ENCODE assay signal across 1 cellular context in the genomic region with DNA sequence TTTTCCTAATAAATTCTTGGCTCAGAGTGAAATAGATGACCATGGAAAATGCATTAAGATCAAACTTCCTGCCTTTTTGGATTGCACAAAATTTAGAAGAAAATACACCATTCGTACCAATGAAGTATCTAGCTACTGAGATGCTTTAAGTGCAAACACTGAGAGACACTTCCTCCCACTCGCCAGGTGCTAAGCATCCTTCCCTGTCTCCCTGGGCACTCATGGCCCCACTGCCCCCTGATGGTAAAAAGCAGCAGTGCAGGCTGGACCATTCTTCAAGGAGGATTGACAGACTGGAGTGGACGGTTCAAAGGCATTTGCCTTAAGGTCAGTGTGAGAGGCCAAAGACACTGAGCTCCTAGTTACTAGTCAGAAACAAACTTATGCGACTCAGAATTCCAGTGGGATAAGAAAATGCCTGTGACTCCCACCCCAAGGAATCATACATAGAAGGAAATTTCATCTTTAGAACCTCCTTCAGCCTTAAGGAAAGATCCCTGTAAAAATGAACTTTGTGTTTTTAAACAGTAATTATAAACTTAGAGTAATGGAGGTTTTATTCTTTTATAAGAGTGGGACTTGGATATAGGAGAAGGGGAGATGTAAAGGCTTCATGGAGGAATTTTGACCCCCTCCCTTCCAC.
TF ChIP-seq lines count a peak whose summit lies in the region.

No MANE protein-coding gene starts in this region.

TF ChIP-seq in GM12878, 131 proteins besides CTCF, POLR2A, EP300 and RAD21 (continued from another document):
- TF ChIP-seq TCF3 (IDR thresholded peaks at IDR 0.05; ENCODE audit: borderline replicate concordance, insufficient read depth, low read depth, low read length) (peak; percentile 68; the same call in 1 of the 2 replicates), RELA (IDR thresholded peaks at IDR 0.05; ENCODE audit: borderline replicate concordance, partially characterized antibody) (no peak), RCOR1 (conservative IDR thresholded peaks at IDR 0.05; ENCODE audit: low read depth, low read length) (peak; percentile 77; the same call in 1 of the 2 replicates), TCF12 (IDR thresholded peaks at IDR 0.05; ENCODE audit: low read depth, low read length) (peak; percentile 79), SMC3 (IDR thresholded peaks at IDR 0.05; ENCODE audit: borderline replicate concordance, low read length) (peak; percentile 76), SIN3A (IDR thresholded peaks at IDR 0.05; ENCODE audit: low read depth, low read length) (no peak), POU2F2 (IDR thresholded peaks at IDR 0.05; ENCODE audit: borderline replicate concordance, low read depth, low read length) (no peak), ZSCAN29 (IDR thresholded peaks at IDR 0.05) (no peak), EED (IDR thresholded peaks at IDR 0.05; ENCODE audit: low read depth) (no peak)
- TF ChIP-seq, protein P1, sequence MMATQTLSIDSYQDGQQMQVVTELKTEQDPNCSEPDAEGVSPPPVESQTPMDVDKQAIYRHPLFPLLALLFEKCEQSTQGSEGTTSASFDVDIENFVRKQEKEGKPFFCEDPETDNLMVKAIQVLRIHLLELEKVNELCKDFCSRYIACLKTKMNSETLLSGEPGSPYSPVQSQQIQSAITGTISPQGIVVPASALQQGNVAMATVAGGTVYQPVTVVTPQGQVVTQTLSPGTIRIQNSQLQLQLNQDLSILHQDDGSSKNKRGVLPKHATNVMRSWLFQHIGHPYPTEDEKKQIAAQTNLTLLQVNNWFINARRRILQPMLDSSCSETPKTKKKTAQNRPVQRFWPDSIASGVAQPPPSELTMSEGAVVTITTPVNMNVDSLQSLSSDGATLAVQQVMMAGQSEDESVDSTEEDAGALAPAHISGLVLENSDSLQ (IDR thresholded peaks at IDR 0.05) = peak; percentile 64; the same call in 1 of the 2 replicates
